1 cellular context compared by ENCODE assay signal in the genomic region with DNA sequence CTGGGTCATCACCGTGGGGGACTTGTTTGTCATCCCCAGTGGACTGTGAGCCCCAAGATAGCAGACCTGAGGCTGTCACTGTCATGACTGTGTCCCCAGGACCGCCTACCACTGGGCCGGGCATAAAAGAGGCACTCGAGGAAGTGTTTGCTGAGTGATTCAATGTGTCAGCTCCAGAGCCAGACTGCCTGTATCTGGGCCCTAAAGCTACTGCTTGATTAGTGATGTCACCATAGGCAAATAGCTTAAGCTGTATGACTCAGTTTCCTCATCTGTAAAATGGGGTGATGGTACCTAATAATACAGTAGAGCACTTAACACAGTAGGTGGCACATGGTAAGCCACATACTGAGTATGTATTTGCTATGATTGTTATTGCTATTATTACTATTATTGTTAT.
TF ChIP-seq lines count a peak whose summit lies in the region.

No MANE protein-coding gene starts in this region.

TF ChIP-seq in endothelial cell of umbilical vein, 7 proteins besides CTCF, POLR2A, EP300 and RAD21 (continued from another document):
- no peak for TF ChIP-seq GATA2 (IDR thresholded peaks at IDR 0.05; ENCODE audit: insufficient read depth, insufficient read length, low read depth, low read length)
